Comparison of ENCODE assay signal across 11 cellular contexts in the genomic region with DNA sequence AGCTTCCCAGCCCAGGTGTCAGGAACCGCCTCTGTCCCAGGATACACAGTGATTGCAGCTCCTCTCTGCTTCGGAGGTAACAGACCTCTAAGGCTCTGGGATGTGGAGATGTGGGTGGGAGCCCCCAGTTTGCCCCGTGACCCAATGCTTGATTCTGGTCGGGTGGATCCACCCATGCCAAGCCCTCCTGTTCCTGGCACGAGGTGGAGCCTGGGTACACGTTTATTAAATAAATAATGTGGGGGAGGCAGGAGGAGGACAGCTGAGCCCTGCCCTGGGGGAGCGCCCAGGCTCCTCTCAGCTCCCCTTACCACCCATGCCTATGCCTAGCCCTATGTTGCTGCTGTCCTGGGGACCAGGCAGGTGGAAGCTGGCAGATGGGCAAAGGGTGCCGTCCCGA. TPM values are rescaled to one million over a fixed set of nuclear protein-coding genes. Genes with fewer than 3 reads are reported as not detected.
DNase-seq lines count a peak whose midpoint lies in the region; ATAC-seq and TF ChIP-seq lines count a peak whose summit lies in the region.
"Had no signal": no experiment of that assay in that cellular context is flagged by ENCODE, and none has a peak within 500 bp of the region (broad histone marks: within the 10 kb centered on the region; RNA-seq: fewer than 3 reads in every experiment).

No MANE protein-coding gene starts in this region.

- CTCF ChIA-PET in CD4-positive, alpha-beta T cell (lab: Charles Lee) = no interaction called here

- peaks cover 18% of the 10 kb centered on the region for H3K27me3 Mint-ChIP-seq in GM23338 (ENCODE audit: insufficient read depth, low read depth, poor library complexity)
- H3K27me3 Mint-ChIP-seq in CD4-positive, alpha-beta T cell = no peaks in the 10 kb centered on the region

- peak; percentile 13 for ATAC-seq in GM23338
- ATAC-seq in body of pancreas = no peak
- ATAC-seq in lower lobe of right lung = peak; percentile 3 to 28
- no peak for ATAC-seq in CD4-positive, alpha-beta T cell (ENCODE audit: poor library complexity)

- DNase-seq in GM23338 (ENCODE audit: low spot score) (no peak), body of pancreas (no peak), lower lobe of right lung (no peak), smooth muscle cell (lab: John Stamatoyannopoulos, UW; ENCODE audit: unreplicated experiment) (no peak), GM19240 (ENCODE audit: insufficient read length, low spot score) (no peak), HK-2 (ENCODE audit: unreplicated experiment) (no peak)
- DNase-seq in stimulated activated CD4-positive, alpha-beta T cell treated with anti-CD3 and anti-CD28 coated beads, Interleukin-4, amount 100 ng/mL, for 24 hours = no peak
- DNase-seq in CD4-positive, alpha-beta T cell = no peak
- DNase-seq: hippocampal formation, NCI-H2227 treated with DMSO at 0.1 percent for 48 hours had no signal

- no peaks in the 10 kb centered on the region for H3K36me3 Mint-ChIP-seq in GM23338 (ENCODE audit: low read depth)
- no peaks in the 10 kb centered on the region for H3K36me3 Mint-ChIP-seq in CD4-positive, alpha-beta T cell (ENCODE audit: low read depth)

- H3K27ac Mint-ChIP-seq in GM23338 = no peak overlapping the region
- no peak overlapping the region for H3K27ac Mint-ChIP-seq in CD4-positive, alpha-beta T cell

- TF ChIP-seq CTCF in GM23338 (conservative IDR thresholded peaks at IDR 0.05; ENCODE audit: low read depth in 2 of 2) = no peak
- no peak for TF ChIP-seq CTCF in body of pancreas (IDR thresholded peaks at IDR 0.05)
- no peak for TF ChIP-seq CTCF in lower lobe of right lung (IDR thresholded peaks at IDR 0.05)
- no peak for TF ChIP-seq CTCF in smooth muscle cell (IDR thresholded peaks at IDR 0.05; ENCODE audit: borderline replicate concordance, insufficient read depth, poor library complexity, severe bottlenecking)
- TF ChIP-seq CTCF in CD4-positive, alpha-beta T cell (IDR thresholded peaks at IDR 0.05) = no peak

- no peak for TF ChIP-seq POLR2A in body of pancreas (IDR thresholded peaks at IDR 0.05)

- peaks cover 5% of the 10 kb centered on the region; the same call in 1 of the 2 replicates for H3K79me2 ChIP-seq in GM23338 (replicated peaks; ENCODE audit: insufficient read depth)
- peaks cover 81% of the 10 kb centered on the region for H3K79me2 ChIP-seq in smooth muscle cell (ENCODE audit: low read depth)

- no peak overlapping the region for H3K4me3 ChIP-seq in GM23338
- no peak overlapping the region for H3K4me3 ChIP-seq in body of pancreas
- no peak overlapping the region for H3K4me3 ChIP-seq in lower lobe of right lung
- H3K4me3 ChIP-seq in smooth muscle cell = no peak overlapping the region

- H3K9me2 ChIP-seq in GM23338 (ENCODE audit: insufficient read depth) = no peaks in the 10 kb centered on the region

- 0 out of 2 replicates have a peak overlapping the region, but pooled peaks have one; percentile 23 for H2AFZ ChIP-seq in GM23338
- no peak overlapping the region for H2AFZ ChIP-seq in smooth muscle cell (ENCODE audit: low read depth)

- H3K4me2 ChIP-seq in GM23338 (peak overlapping the region; percentile 71), smooth muscle cell (peak overlapping the region; percentile 58)

- POLR2A ChIA-PET in CD4-positive, alpha-beta T cell (lab: Charles Lee) = no interaction called here

- H3K9me3 Mint-ChIP-seq in GM23338 = no peaks in the 10 kb centered on the region
- H3K9me3 Mint-ChIP-seq in CD4-positive, alpha-beta T cell = no peaks in the 10 kb centered on the region

- WGBS in body of pancreas, 2 donors = 65 to 93% methylated on average over 3 to 9 of the region's 9 CpGs
- WGBS in smooth muscle cell (ENCODE audit: low lambda C conversion rate) = 82% methylated on average over 9 of the region's 9 CpGs

- intact Hi-C loops in body of pancreas (cut with DNase I) = no loop called here
- intact Hi-C loops in lower lobe of right lung (cut with DNase I) = no loop called here
- intact Hi-C loops in CD4-positive, alpha-beta T cell (cut with DNase I, micrococcal nuclease) = no loop called here

- H3K4me1 ChIP-seq in GM23338 (ENCODE audit: insufficient read depth) (peaks cover 33% of the 10 kb centered on the region), body of pancreas (peaks cover 29% of the 10 kb centered on the region), lower lobe of right lung (peaks cover 75% of the 10 kb centered on the region), smooth muscle cell (ENCODE audit: low read depth) (peaks cover 42% of the 10 kb centered on the region)

- H4K20me1 ChIP-seq in GM23338 (replicated peaks; ENCODE audit: insufficient read depth) (no peaks in the 10 kb centered on the region; the same call in none of the 2 replicates), smooth muscle cell (ENCODE audit: low read depth) (peaks cover 48% of the 10 kb centered on the region)

- H3K4me1 Mint-ChIP-seq in GM23338 = peaks cover 42% of the 10 kb centered on the region
- peaks cover 10% of the 10 kb centered on the region for H3K4me1 Mint-ChIP-seq in CD4-positive, alpha-beta T cell (ENCODE audit: low read depth)

- no peaks in the 10 kb centered on the region for H3K9me3 ChIP-seq in body of pancreas
- no peaks in the 10 kb centered on the region for H3K9me3 ChIP-seq in lower lobe of right lung
- H3K9me3 ChIP-seq in smooth muscle cell (replicated peaks; ENCODE audit: low read depth) = no peaks in the 10 kb centered on the region
- H3K9me3 ChIP-seq in CD4-positive, alpha-beta T cell (ENCODE audit: control insufficient read depth, low read length) = no peaks in the 10 kb centered on the region

- H3K27ac ChIP-seq in GM23338 (ENCODE audit: low read depth) = no peak overlapping the region
- peak overlapping the region in 3 of 4 donors; percentile 38 to 60 (median 44) for H3K27ac ChIP-seq in body of pancreas
- H3K27ac ChIP-seq in lower lobe of right lung = peak overlapping the region; percentile 68
- H3K27ac ChIP-seq in smooth muscle cell (ENCODE audit: low read depth) = peak overlapping the region; percentile 83
- H3K27ac ChIP-seq in CD4-positive, alpha-beta T cell (ENCODE audit: low read depth, low read length) = no peak overlapping the region

- H3K9ac ChIP-seq in smooth muscle cell (ENCODE audit: low read depth) = peak overlapping the region; percentile 66

- no peaks in the 10 kb centered on the region for H3F3A ChIP-seq in GM23338 (replicated peaks; ENCODE audit: low read depth)
- H3F3A ChIP-seq in smooth muscle cell (ENCODE audit: low read depth) = peaks cover 28% of the 10 kb centered on the region

- H3K4me3 Mint-ChIP-seq in GM23338 = peak overlapping the region; percentile 53; the same call in 1 of the 3 replicates
- no peak overlapping the region for H3K4me3 Mint-ChIP-seq in CD4-positive, alpha-beta T cell

- no peaks in the 10 kb centered on the region for H3K36me3 ChIP-seq in GM23338 (ENCODE audit: insufficient read depth)
- H3K36me3 ChIP-seq in body of pancreas (replicated peaks in 1 of 2; ENCODE audit: insufficient read depth in 1 of 2, low read depth in 2 of 2) = no peaks in the 10 kb centered on the region
- no peaks in the 10 kb centered on the region for H3K36me3 ChIP-seq in lower lobe of right lung
- H3K36me3 ChIP-seq in smooth muscle cell (ENCODE audit: low read depth) = no peaks in the 10 kb centered on the region

- H3K27me3 ChIP-seq in GM23338 (ENCODE audit: insufficient read depth) (no peaks in the 10 kb centered on the region), body of pancreas (no peaks in the 10 kb centered on the region), lower lobe of right lung (ENCODE audit: low read depth) (no peaks in the 10 kb centered on the region), smooth muscle cell (ENCODE audit: low read depth) (no peaks in the 10 kb centered on the region)
- H3K27me3 ChIP-seq in CD4-positive, alpha-beta T cell (ENCODE audit: control insufficient read depth, insufficient read depth, low read length) = no peaks in the 10 kb centered on the region

RNA-seq across cellular contexts. Expression of gene ARHGEF17, which starts 16.0 kb away (rescaled TPM):
- 11.0 and 15.0 TPM in 2 replicates for total RNA-seq in GM23338 (2014; rRNA removed; shearing (Covaris generic))
- polyA plus RNA-seq in GM23338 (2016; fragmentation: Nextera tagmentation; extraction: Ambion mirVana) (2.7 and 2.9 TPM in 2 replicates), smooth muscle cell (27.4 and 27.8 TPM in 2 replicates)
- total RNA-seq in body of pancreas (10 to 100 TPM; 19.2 to 28.0 TPM), lower lobe of right lung (56.5 TPM), smooth muscle cell (18.0 and 18.5 TPM in 2 replicates)
- total RNA-seq in CD4-positive, alpha-beta T cell = not detected

RNA-seq across cellular contexts. Expression of gene P2RY6, which starts 52.0 kb away (rescaled TPM):
- not detected in 2 replicates for total RNA-seq in GM23338 (2014; rRNA removed; shearing (Covaris generic))
- polyA plus RNA-seq in GM23338 (2016; fragmentation: Nextera tagmentation; extraction: Ambion mirVana) = 0.40 TPM in 1 of 2 replicates, not detected in the other
- total RNA-seq in body of pancreas = not detected
- 3.6 TPM for total RNA-seq in lower lobe of right lung
- 5.0 and 13.8 TPM in 2 replicates for total RNA-seq in smooth muscle cell
- 3.7 and 13.6 TPM in 2 replicates for polyA plus RNA-seq in smooth muscle cell
- not detected for total RNA-seq in CD4-positive, alpha-beta T cell
- total RNA-seq: dermis blood vessel endothelial cell had no signal

RNA-seq across cellular contexts. Expression of gene RELT, which starts 52.1 kb away (rescaled TPM):
- total RNA-seq in GM23338 (2014; rRNA removed; shearing (Covaris generic)) = 6.2 and 6.3 TPM in 2 replicates
- polyA plus RNA-seq in GM23338 (2016; fragmentation: Nextera tagmentation; extraction: Ambion mirVana) (2.0 and 2.1 TPM in 2 replicates), smooth muscle cell (5.5 and 9.4 TPM in 2 replicates)
- total RNA-seq in body of pancreas (under 1 TPM; 0.33 to 0.52 TPM), lower lobe of right lung (15.4 TPM), smooth muscle cell (4.3 and 4.8 TPM in 2 replicates)
- total RNA-seq in CD4-positive, alpha-beta T cell = 100 to 1,000 TPM; 107 to 114 TPM

Comparison
In these comparisons a context has a peak if more than half of its experiments do, and no peak if none do; other contexts are left out.
1. ATAC-seq: peak in GM23338 (single experiment) and lower lobe of right lung (2 of 2); none in body of pancreas (single experiment) and CD4-positive, alpha-beta T cell (single experiment).
2. H3K27ac ChIP-seq: peak in body of pancreas (3 of 4), lower lobe of right lung (single experiment) and smooth muscle cell (single experiment); none in GM23338 (single experiment) and CD4-positive, alpha-beta T cell (single experiment).
3. RNA of gene ARHGEF17, which starts 16.0 kb away (total RNA-seq): 56.5 TPM in lower lobe of right lung (single experiment), 19.2 to 28.0 TPM in body of pancreas, 18.0 to 18.5 TPM in smooth muscle cell and 11.0 to 15.0 TPM in GM23338; not detected in CD4-positive, alpha-beta T cell; every median in the first group is over 10 times any median in the second.